ENCODE assay signal across 20 cellular contexts in genomic region chr16:50235581-50235980, GRCh38. TPM values are rescaled to one million over a fixed set of nuclear protein-coding genes. Genes with fewer than 3 reads are reported as not detected.
DNase-seq lines count a peak whose midpoint lies in the region; ATAC-seq, FAIRE-seq and TF ChIP-seq lines count a peak whose summit lies in the region.
"Had no signal": no experiment of that assay in that cellular context is flagged by ENCODE, and none has a peak within 500 bp of the region (broad histone marks: within the 10 kb centered on the region; RNA-seq: fewer than 3 reads in every experiment).

No MANE protein-coding gene starts in this region.

- TF ChIP-seq EP300 in HepG2 (IDR thresholded peaks at IDR 0.05; ENCODE audit: low read depth in 2 of 2, low read length in 2 of 2) (no peak), HepG2 (CRISPR knock-in tag; IDR thresholded peaks at IDR 0.05; ENCODE audit: borderline replicate concordance) (no peak)

- peaks cover 7% of the 10 kb centered on the region for H3K4me1 Mint-ChIP-seq in WTC11

- intact Hi-C loops in HepG2 (cut with micrococcal nuclease; ENCODE audit: unreplicated experiment) = no loop called here
- intact Hi-C loops in right lobe of liver (cut with DNase I) = no loop called here
- intact Hi-C loops in left colon (cut with DNase I, micrococcal nuclease) = no loop called here
- intact Hi-C loops in upper lobe of right lung (cut with DNase I) = no loop called here

- POLR2A ChIA-PET in HepG2 (lab: Yijun Ruan, JAX) (no interaction called here), WTC11 (lab: Charles Lee) (no interaction called here)

- H3K36me3 Mint-ChIP-seq in WTC11 = no peaks in the 10 kb centered on the region

- peaks cover 4% of the 10 kb centered on the region for H3K9me3 Mint-ChIP-seq in WTC11

- H3K79me2 ChIP-seq in HepG2 (ENCODE audit: insufficient read depth, low read length) = no peaks in the 10 kb centered on the region

- H3K4me1 ChIP-seq in HepG2 (ENCODE audit: insufficient read depth, low read length) (no peaks in the 10 kb centered on the region), right lobe of liver (no peaks in the 10 kb centered on the region), upper lobe of right lung (no peaks in the 10 kb centered on the region)
- H3K4me1 ChIP-seq: uterus had no signal

- TF ChIP-seq RAD21 in HepG2 (CRISPR knock-in tag; IDR thresholded peaks at IDR 0.05) = no peak

- ATAC-seq in HepG2 (peak; percentile 33; the same call in 2 of the 3 replicates), right lobe of liver (no peak), WTC11 (peak; percentile 47), left colon (peak; percentile 34), upper lobe of right lung (peak; percentile 60)

- no peaks in the 10 kb centered on the region for H3K27me3 ChIP-seq in HepG2 (ENCODE audit: control insufficient read depth in 1 of 2, insufficient read depth in 2 of 2, low read length in 2 of 2)
- H3K27me3 ChIP-seq in right lobe of liver = no peaks in the 10 kb centered on the region
- H3K27me3 ChIP-seq in upper lobe of right lung = no peaks in the 10 kb centered on the region
- H3K27me3 ChIP-seq: uterus had no signal

- 87% methylated on average over 6 of the region's 6 CpGs for WGBS in HepG2 (ENCODE audit: low lambda C conversion rate)
- WGBS in right lobe of liver (ENCODE audit: insufficient coverage, low coverage, low lambda C conversion rate, missing lambda C conversion rate) = 71% methylated on average over 6 of the region's 6 CpGs

- H2AFZ ChIP-seq in HepG2 (ENCODE audit: low read length) = no peak overlapping the region

- no peak overlapping the region for H3K4me3 Mint-ChIP-seq in WTC11

- peaks cover 4% of the 10 kb centered on the region for H3K27me3 Mint-ChIP-seq in WTC11 (ENCODE audit: low read depth)

- H3K9me3 ChIP-seq in HepG2 (ENCODE audit: low read length) (no peaks in the 10 kb centered on the region), right lobe of liver (no peaks in the 10 kb centered on the region), upper lobe of right lung (no peaks in the 10 kb centered on the region)
- H3K9me3 ChIP-seq: uterus had no signal

- in situ Hi-C loops in HepG2 (cut with HindIII; ENCODE audit: extremely low pct_ligation_motif_present, low pct_unique_long_range_greater_than_20kb) = no loop called here

- H3K27ac ChIP-seq in HepG2 (ENCODE audit: extremely low read length, insufficient read depth, low read length) (no peak overlapping the region), right lobe of liver (no peak overlapping the region), upper lobe of right lung (no peak overlapping the region)
- H3K27ac ChIP-seq: uterus had no signal

- no peak for FAIRE-seq in HepG2 (lab: Jason Lieb, UNC)
- FAIRE-seq: G401.6, TTC549 had no signal

- H3K27ac Mint-ChIP-seq in WTC11 = no peak overlapping the region

- 0 out of 2 replicates have a peak, but pooled peaks cover 3% of the 10 kb centered on the region for H4K20me1 ChIP-seq in HepG2 (ENCODE audit: insufficient read depth, low read length)

- TF ChIP-seq CTCF in HepG2 (CRISPR knock-in tag; IDR thresholded peaks at IDR 0.05) = no peak
- no peak for TF ChIP-seq CTCF in right lobe of liver (IDR thresholded peaks at IDR 0.05)
- TF ChIP-seq CTCF in WTC11 (IDR thresholded peaks at IDR 0.05) = no peak
- TF ChIP-seq CTCF in upper lobe of right lung (IDR thresholded peaks at IDR 0.05) = no peak

- no peak overlapping the region for H3K4me2 ChIP-seq in HepG2 (ENCODE audit: low read depth, low read length)

- no peak for DNase-seq in HepG2 (ENCODE audit: low spot score)
- no peak for DNase-seq in right lobe of liver
- no peak for DNase-seq in WTC11 (ENCODE audit: low spot score)
- DNase-seq in left colon = no peak
- no peak for DNase-seq in upper lobe of right lung
- DNase-seq in activated T-cell treated with anti-CD3 and anti-CD28 coated beads, Interleukin-2, amount 50 U/mL, for 1 hour = no peak
- no peak for DNase-seq in NOMO-1 treated with dmso at 0.1 percent for 144 hours (lab: John Stamatoyannopoulos, UW; ENCODE audit: unreplicated experiment)
- DNase-seq in activated effector memory CD4-positive, alpha-beta T cell treated with Interleukin-2 at 50 U/mL for 16 hours = no peak
- DNase-seq: activated CD4-positive, alpha-beta T cell treated with anti-CD3 and anti-CD28 coated beads, Interleukin-2, amount 50 U/mL, for 1 hour; activated CD8-positive, alpha-beta memory T cell treated with anti-CD3 and anti-CD28 coated beads, Interleukin-2, amount 50 U/mL, for 48 hours; activated gamma-delta T cell treated with Interleukin-2 at 50 U/mL for 16 hours; amniotic stem cell; foreskin melanocyte; nucleus accumbens; RPMI8226; stimulated activated CD4-positive, alpha-beta T cell treated with anti-CD3 and anti-CD28 coated beads, Interleukin-2, amount 100 ng/mL, for 24 hours; SW 1271; uterus had no signal

- H3K36me3 ChIP-seq in HepG2 (replicated peaks in 1 of 2; ENCODE audit: control insufficient read depth in 1 of 2, insufficient read depth in 2 of 2, low read length in 2 of 2) (no peaks in the 10 kb centered on the region; a peak in 1 of 5 replicates), right lobe of liver (peaks cover 0 to 2% (median 0%) of the 10 kb centered on the region in 4 donors), upper lobe of right lung (no peaks in the 10 kb centered on the region)
- H3K36me3 ChIP-seq: uterus had no signal

- no TSS peak for BruUV-seq in HepG2 (replicated peaks; lab: Mats Ljungman, UMichigan)

- no peak overlapping the region for H3K9ac ChIP-seq in HepG2 (ENCODE audit: insufficient read depth, low read depth, low read length)

- H3K4me3 ChIP-seq in HepG2 (replicated peaks in 1 of 3; ENCODE audit: insufficient read depth in 1 of 3, low read depth in 2 of 3, low read length in 3 of 3) (no peak overlapping the region), right lobe of liver (no peak overlapping the region), upper lobe of right lung (no peak overlapping the region)
- H3K4me3 ChIP-seq: uterus had no signal

- TF ChIP-seq POLR2A in HepG2 (IDR thresholded peaks at IDR 0.05; ENCODE audit: insufficient read depth in 1 of 2, low read depth in 2 of 2, low read length in 2 of 2) (no peak), right lobe of liver (IDR thresholded peaks at IDR 0.05) (no peak)

- CTCF ChIA-PET in HepG2 (lab: Yijun Ruan, JAX; ENCODE audit: low intra/inter-chr PET ratio, low total read pairs) (no interaction called here), WTC11 (lab: Charles Lee) (interaction anchor here (0.6 to 3.0 kb wide), 3 partner anchors 22 to 95 kb away, joined by 3 to 12 read pairs (median 4); no protein-coding TSS in a partner anchor)

TF ChIP-seq in HepG2, 621 proteins besides CTCF, POLR2A, EP300 and RAD21 (continues in another document):
- TF ChIP-seq ZNF33B (CRISPR knock-in tag; IDR thresholded peaks at IDR 0.05) = no peak

TF ChIP-seq in WTC11, 78 proteins besides CTCF, POLR2A, EP300 and RAD21 (continues in another document):
- no peak for TF ChIP-seq ZBTB43 (CRISPR knock-in tag; IDR thresholded peaks at IDR 0.05)
- TF ChIP-seq CDX4 (CRISPR knock-in tag; IDR thresholded peaks at IDR 0.05; ENCODE audit: borderline replicate concordance) = no peak
- TF ChIP-seq ELF4 (CRISPR knock-in tag; IDR thresholded peaks at IDR 0.05; ENCODE audit: low read depth) = no peak

RNA-seq across cellular contexts. Expression of gene ADCY7, which starts 30.8 kb away (rescaled TPM):
- total RNA-seq in HepG2 (2016; rRNA removed; fragmentation: Illumina TruSeq; extraction: Trizol) (2.3 and 4.3 TPM in 2 replicates), right lobe of liver (10 to 100 TPM in 1 of 6 experiments, 1 to 10 TPM in 5; 2.5 to 10.2 (median 6.5) TPM), WTC11 (2021) (5.9 to 8.0 TPM (median 6.6 TPM) in 3 replicates), left colon (10 to 100 TPM; 14.2 to 20.8 TPM), upper lobe of right lung (88.1 TPM)
- 0.51 and 1.3 TPM in 2 replicates for total RNA-seq in HepG2 (2016; cell fraction: cytosol; rRNA removed; fragmentation: Illumina TruSeq; extraction: Trizol; ENCODE audit: low read depth)
- total RNA-seq in HepG2 (2016; cell fraction: insoluble cytoplasmic fraction; rRNA removed; fragmentation: Illumina TruSeq; extraction: Trizol) = 2.5 and 4.5 TPM in 2 replicates
- 1.1 and 1.8 TPM in 2 replicates for total RNA-seq in HepG2 (2016; cell fraction: membrane; rRNA removed; fragmentation: Illumina TruSeq; extraction: Trizol)
- 3.9 and 5.9 TPM in 2 replicates for total RNA-seq in HepG2 (2016; cell fraction: nucleus; rRNA removed; fragmentation: Illumina TruSeq; extraction: Trizol)
- polyA plus RNA-seq in HepG2 (2011; rRNA removed) = 2.2 and 3.7 TPM in 2 replicates
- 1.2 and 1.5 TPM in 2 replicates for polyA plus RNA-seq in HepG2 (2011; cell fraction: cytosol; rRNA removed)
- polyA plus RNA-seq in HepG2 (2011; cell fraction: nucleus; rRNA removed) = 14.6 and 16.9 TPM in 2 replicates
- polyA plus RNA-seq in HepG2 (2012) = 1.7 and 3.0 TPM in 2 replicates
- 0.17 and 0.38 TPM in 2 replicates for polyA plus RNA-seq in HepG2 (2016; cell fraction: cytosol; fragmentation: Illumina TruSeq; extraction: Trizol; ENCODE audit: low read depth)
- polyA plus RNA-seq in HepG2 (2016; cell fraction: insoluble cytoplasmic fraction; fragmentation: Illumina TruSeq; extraction: Trizol; ENCODE audit: low read depth) = 1.2 and 1.4 TPM in 2 replicates
- polyA plus RNA-seq in HepG2 (2016; cell fraction: membrane; fragmentation: Illumina TruSeq; extraction: Trizol; ENCODE audit: low read depth) = 0.44 and 0.47 TPM in 2 replicates
- 6.9 and 8.7 TPM in 2 replicates for polyA plus RNA-seq in HepG2 (2016; cell fraction: nucleus; fragmentation: Illumina TruSeq; extraction: Trizol; ENCODE audit: insufficient read depth, low read depth)
- 17.5 and 40.6 TPM in 2 replicates for polyA minus RNA-seq in HepG2 (2011; rRNA and poly(A)+ RNA removed; ENCODE audit: low replicate concordance)
- polyA minus RNA-seq in HepG2 (2011; cell fraction: cytosol; rRNA and poly(A)+ RNA removed) = 2.0 and 5.5 TPM in 2 replicates
- polyA minus RNA-seq in HepG2 (2011; cell fraction: nucleus; rRNA and poly(A)+ RNA removed) = 9.0 and 10.2 TPM in 2 replicates

Comparison
In these comparisons a context has a peak if more than half of its experiments do, and no peak if none do; other contexts are left out.
1. ATAC-seq: peak in HepG2 (single experiment), WTC11 (single experiment), left colon (single experiment) and upper lobe of right lung (single experiment); none in right lobe of liver (0 of 4).